In genomic region chr5:99004960-99005359, GRCh38 we compare ENCODE assay signal across 10 cellular contexts.
DNase-seq lines count a peak whose midpoint lies in the region; ATAC-seq and TF ChIP-seq lines count a peak whose summit lies in the region.
"Had no signal": no experiment of that assay in that cellular context is flagged by ENCODE, and none has a peak within 500 bp of the region (broad histone marks: within the 10 kb centered on the region; RNA-seq: fewer than 3 reads in every experiment).

No MANE protein-coding gene starts in this region.

- no peak overlapping the region for H3K27ac Mint-ChIP-seq in MCF 10A (ENCODE audit: low read depth, unreplicated experiment)

- H3K36me3 Mint-ChIP-seq in MCF 10A (ENCODE audit: insufficient read depth, unreplicated experiment) = no peaks in the 10 kb centered on the region

- H3K9me3 ChIP-seq in mammary epithelial cell (replicated peaks; ENCODE audit: insufficient read depth, low read length) = peaks cover 3% of the 10 kb centered on the region
- H3K9me3 ChIP-seq in aorta (ENCODE audit: control insufficient read depth, low read length) = no peaks in the 10 kb centered on the region
- H3K9me3 ChIP-seq: esophagus squamous epithelium had no signal

- DNase-seq in mammary epithelial cell (peak; percentile 19), MCF 10A (ENCODE audit: unreplicated experiment) (no peak), NAMALWA (ENCODE audit: low spot score) (peak; percentile 33), aorta (no peak), cerebellar nuclear complex (lab: John Stamatoyannopoulos, UW) (no peak), SIG-M5 (lab: John Stamatoyannopoulos, UW) (no peak), NCI-H2107 treated with DMSO at 0.1 percent for 48 hours (lab: John Stamatoyannopoulos, UW; ENCODE audit: unreplicated experiment) (no peak)
- DNase-seq: esophagus squamous epithelium had no signal

- H2AFZ ChIP-seq in mammary epithelial cell (ENCODE audit: low read depth, low read length) = no peak overlapping the region

- H3K9ac ChIP-seq in mammary epithelial cell (ENCODE audit: insufficient read depth, low read length) = no peak overlapping the region

- no peaks in the 10 kb centered on the region for H3K27me3 ChIP-seq in mammary epithelial cell (ENCODE audit: insufficient read depth, low read length)
- no peaks in the 10 kb centered on the region for H3K27me3 ChIP-seq in aorta (ENCODE audit: control insufficient read depth in 1 of 2, insufficient read depth in 2 of 2, low read length in 1 of 2)
- H3K27me3 ChIP-seq: esophagus squamous epithelium had no signal

- CTCF ChIA-PET in mammary epithelial cell (lab: Charles Lee; ENCODE audit: low non-redundant PET) (no interaction called here), MCF 10A (lab: Yijun Ruan, JAX) (interaction anchor here (0.6 kb wide), 2 partner anchors 12 to 70 kb away, joined by 3 read pairs; no protein-coding TSS in a partner anchor)

- no peaks in the 10 kb centered on the region for H3K27me3 Mint-ChIP-seq in MCF 10A (ENCODE audit: insufficient read depth, unreplicated experiment)

- H3K4me1 Mint-ChIP-seq in MCF 10A (ENCODE audit: insufficient read depth, unreplicated experiment) = peaks cover 11% of the 10 kb centered on the region

- TF ChIP-seq CTCF in mammary epithelial cell (conservative IDR thresholded peaks at IDR 0.05 in 1 of 2, IDR thresholded peaks at IDR 0.05 in 1 of 2; ENCODE audit: extremely low read depth in 1 of 2, insufficient read depth in 1 of 2, low read depth in 1 of 2, low read length in 2 of 2) = no peak
- TF ChIP-seq CTCF in MCF 10A (IDR thresholded peaks at IDR 0.05; ENCODE audit: unreplicated experiment) = no peak

- no peaks in the 10 kb centered on the region for H3K36me3 ChIP-seq in mammary epithelial cell (ENCODE audit: insufficient read depth, low read length)
- no peaks in the 10 kb centered on the region for H3K36me3 ChIP-seq in aorta (ENCODE audit: control insufficient read depth in 1 of 2, insufficient read depth in 2 of 2, low read length in 1 of 2)
- H3K36me3 ChIP-seq: esophagus squamous epithelium had no signal

- no peak overlapping the region for H3K4me2 ChIP-seq in mammary epithelial cell (ENCODE audit: insufficient read depth, low read depth, low read length)

- dilution Hi-C loops in mammary epithelial cell (cut with HindIII; ENCODE audit: low sequenced_read_pairs) = no loop called here

- in situ Hi-C loops in mammary epithelial cell (cut with MboI; ENCODE audit: low sequenced_read_pairs in 2 of 2) = no loop called here

- H3K79me2 ChIP-seq in mammary epithelial cell (ENCODE audit: insufficient read depth, low read length) = no peaks in the 10 kb centered on the region

- intact Hi-C loops in mammary epithelial cell (cut with micrococcal nuclease) = no loop called here
- intact Hi-C loops in MCF 10A (cut with micrococcal nuclease) = no loop called here
- intact Hi-C loops in aorta (cut with DNase I) = no loop called here

- POLR2A ChIA-PET in MCF 10A (lab: Yijun Ruan, JAX) = interaction anchor here (0.6 to 1.4 kb wide), 2 partner anchors 10 to 14 kb away, joined by 3 read pairs; no protein-coding TSS in a partner anchor

- no peaks in the 10 kb centered on the region for H3K9me3 Mint-ChIP-seq in MCF 10A (ENCODE audit: unreplicated experiment)

- no peak overlapping the region for H3K4me3 Mint-ChIP-seq in MCF 10A (ENCODE audit: unreplicated experiment)

- H3K4me1 ChIP-seq in mammary epithelial cell (ENCODE audit: insufficient read depth, low read length) (no peaks in the 10 kb centered on the region), aorta (ENCODE audit: control insufficient read depth in 1 of 2, insufficient read depth in 2 of 2, low read length in 2 of 2) (no peaks in the 10 kb centered on the region)
- H3K4me1 ChIP-seq: esophagus squamous epithelium had no signal

- BruUV-seq in mammary epithelial cell (replicated peaks; lab: Mats Ljungman, UMichigan) = no TSS peak
- BruUV-seq in MCF 10A (replicated peaks; lab: Mats Ljungman, UMichigan) = no TSS peak

- no peaks in the 10 kb centered on the region for H4K20me1 ChIP-seq in mammary epithelial cell (ENCODE audit: insufficient read depth, low read length)

- 100% methylated on average over 1 of the region's 1 CpG for WGBS in mammary epithelial cell (ENCODE audit: low coverage, missing lambda C conversion rate)
- WGBS in aorta, 2 donors = 33 to 49% methylated on average over 1 of the region's 1 CpG

- H3K4me3 ChIP-seq in mammary epithelial cell (replicated peaks in 1 of 3; ENCODE audit: insufficient read depth in 1 of 3, low read depth in 2 of 3, low read length in 3 of 3) = no peak overlapping the region
- H3K4me3 ChIP-seq in aorta (ENCODE audit: low read length in 2 of 2) = no peak overlapping the region
- H3K4me3 ChIP-seq: esophagus squamous epithelium had no signal

- ATAC-seq in HG02642 (IDR thresholded peaks at IDR 0.05; ENCODE audit: poor library complexity, unreplicated experiment) (peak; percentile 99), aorta (ENCODE audit: low FRiP score) (peak; percentile 29)

- no peak overlapping the region for H3K27ac ChIP-seq in mammary epithelial cell (ENCODE audit: insufficient read depth, low read depth, low read length)
- no peak overlapping the region for H3K27ac ChIP-seq in aorta (ENCODE audit: low read depth in 1 of 2, low read length in 2 of 2)
- H3K27ac ChIP-seq: esophagus squamous epithelium, HL-60 had no signal

Comparison
In these comparisons a context has a peak if more than half of its experiments do, and no peak if none do; other contexts are left out.
1. DNase-seq: peak in mammary epithelial cell (single experiment) and NAMALWA (single experiment); none in MCF 10A (single experiment), aorta (0 of 2), cerebellar nuclear complex (0 of 2), SIG-M5 (single experiment) and NCI-H2107 treated with DMSO at 0.1 percent for 48 hours (single experiment).